13 cellular contexts compared by ENCODE assay signal in the genomic region with DNA sequence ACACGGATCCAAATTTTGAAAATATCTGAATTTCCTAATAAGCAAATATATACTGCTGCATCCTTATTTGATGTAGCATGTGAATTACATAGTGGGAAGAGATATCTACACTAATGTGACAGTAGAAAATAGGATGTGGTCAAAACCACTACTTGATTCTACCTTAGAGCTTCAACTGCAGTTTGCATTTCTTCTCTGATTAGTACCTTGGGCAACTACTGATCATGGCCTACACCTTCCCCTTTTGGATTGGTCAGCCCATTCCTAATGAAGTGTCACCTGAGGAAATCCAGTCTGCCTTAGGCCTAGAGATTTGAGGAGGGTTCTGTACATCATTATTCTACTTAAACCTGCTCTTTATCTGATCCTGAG. TPM values are rescaled to one million over a fixed set of nuclear protein-coding genes. Genes with fewer than 3 reads are reported as not detected.
DNase-seq lines count a peak whose midpoint lies in the region; ATAC-seq, FAIRE-seq and TF ChIP-seq lines count a peak whose summit lies in the region.
"Had no signal": no experiment of that assay in that cellular context is flagged by ENCODE, and none has a peak within 500 bp of the region (broad histone marks: within the 10 kb centered on the region; RNA-seq: fewer than 3 reads in every experiment).

No MANE protein-coding gene starts in this region.

- no peak for TF ChIP-seq CTCF in left ventricle myocardium inferior (IDR thresholded peaks at IDR 0.05; ENCODE audit: borderline replicate concordance)
- TF ChIP-seq CTCF in sigmoid colon (IDR thresholded peaks at IDR 0.05) = no peak

- ATAC-seq in GM19372 (IDR thresholded peaks at IDR 0.05; ENCODE audit: low read depth, unreplicated experiment) = peak; percentile 73
- peak; percentile 65 for ATAC-seq in HG03108 (IDR thresholded peaks at IDR 0.05; ENCODE audit: unreplicated experiment)
- ATAC-seq: esophagus mucosa, heart left ventricle had no signal

- no peak overlapping the region for H3K4me3 ChIP-seq in left ventricle myocardium inferior
- no peak overlapping the region for H3K4me3 ChIP-seq in sigmoid colon
- H3K4me3 ChIP-seq: heart left ventricle had no signal

- TF ChIP-seq POLR2A in GM12891 (IDR thresholded peaks at IDR 0.05; ENCODE audit: low read depth, low read length) (no peak), sigmoid colon (IDR thresholded peaks at IDR 0.05) (no peak)

- H3K4me1 ChIP-seq in left ventricle myocardium inferior (no peaks in the 10 kb centered on the region), sigmoid colon (no peaks in the 10 kb centered on the region)
- H3K4me1 ChIP-seq: heart left ventricle had no signal

- WGBS in sigmoid colon, 2 donors = 94 to 98% methylated on average over 1 of the region's 1 CpG

- peak; percentile 40 for FAIRE-seq in GM12891 (lab: Jason Lieb, UNC)

- DNase-seq in GM12891 (ENCODE audit: insufficient read length, low spot score) (no peak), NOMO-1 treated with dmso at 0.1 percent for 144 hours (lab: John Stamatoyannopoulos, UW; ENCODE audit: unreplicated experiment) (peak; percentile 69), iPS-NIHi11 (ENCODE audit: low spot score) (no peak), left ventricle myocardium inferior (no peak), sigmoid colon (no peak)
- no peak for DNase-seq in effector CD8-positive, alpha-beta T cell (lab: John Stamatoyannopoulos, UW)
- DNase-seq: activated CD4-positive, alpha-beta memory T cell treated with anti-CD3 and anti-CD28 coated beads for 36 hours; DMS153; heart left ventricle; kidney glomerular epithelial cell had no signal

- H3K27me3 ChIP-seq in left ventricle myocardium inferior (ENCODE audit: low read depth) (no peaks in the 10 kb centered on the region), sigmoid colon (no peaks in the 10 kb centered on the region)
- H3K27me3 ChIP-seq: heart left ventricle had no signal

- H3K36me3 ChIP-seq in left ventricle myocardium inferior (peaks cover 41% of the 10 kb centered on the region), sigmoid colon (peaks cover 10 to 39% (median 13%) of the 10 kb centered on the region in 4 donors)

- intact Hi-C loops in left ventricle myocardium inferior (cut with micrococcal nuclease) = no loop called here
- intact Hi-C loops in sigmoid colon (cut with DNase I) = no loop called here

- H3K27ac ChIP-seq in left ventricle myocardium inferior (replicated peaks) (no peak overlapping the region), sigmoid colon (no peak overlapping the region)
- H3K27ac ChIP-seq: heart left ventricle had no signal

- no peaks in the 10 kb centered on the region for H3K9me3 ChIP-seq in left ventricle myocardium inferior (replicated peaks)
- H3K9me3 ChIP-seq in sigmoid colon = no peaks in the 10 kb centered on the region
- H3K9me3 ChIP-seq: heart left ventricle had no signal

- no peak for TF ChIP-seq EP300 in sigmoid colon (IDR thresholded peaks at IDR 0.05)

TF ChIP-seq in GM12891, 5 proteins besides CTCF, POLR2A, EP300 and RAD21:
- TF ChIP-seq TAF1 (IDR thresholded peaks at IDR 0.05; ENCODE audit: low read depth, low read length) (no peak), SPI1 (IDR thresholded peaks at IDR 0.05; ENCODE audit: low read depth, low read length) (peak; percentile 32; the same call in 1 of the 2 replicates), PAX5 (IDR thresholded peaks at IDR 0.05; ENCODE audit: insufficient read depth, low read length, severe bottlenecking) (no peak), POU2F2 (IDR thresholded peaks at IDR 0.05; ENCODE audit: low read depth, low read length) (no peak), POLR2AphosphoS5 (IDR thresholded peaks at IDR 0.05; ENCODE audit: low read depth, low read length) (no peak)
TF ChIP-seq in GM12891: peak in this region for 1.

RNA-seq across cellular contexts. Expression of gene LLPH, which starts 10.7 kb away (rescaled TPM):
- polyA plus RNA-seq in GM12891 (2012; ENCODE audit: low read depth, missing spikeins) = 36.5 TPM
- 22.1 TPM for total RNA-seq in left ventricle myocardium inferior
- 10 to 100 TPM in 1 of 4 donors, 1 to 10 TPM in 3; 5.0 to 10.3 (median 6.7) TPM for total RNA-seq in sigmoid colon
- polyA plus RNA-seq in sigmoid colon = 10 to 100 TPM; 27.2 to 30.6 (median 27.5) TPM

RNA-seq across cellular contexts. Expression of gene TMBIM4, which starts 49.9 kb away (rescaled TPM):
- polyA plus RNA-seq in GM12891 (2012; ENCODE audit: low read depth, missing spikeins) = 61.8 TPM
- 74.5 TPM for total RNA-seq in left ventricle myocardium inferior
- 100 to 1,000 TPM; 142 to 200 (median 160) TPM for total RNA-seq in sigmoid colon
- polyA plus RNA-seq in sigmoid colon = 100 to 1,000 TPM in 1 of 3 donors, 10 to 100 TPM in 2; 77.2 to 169 (median 78.7) TPM
